18 cellular contexts compared by ENCODE assay signal in genomic region chr3:111076732-111077131, GRCh38. TPM values are rescaled to one million over a fixed set of nuclear protein-coding genes. Genes with fewer than 3 reads are reported as not detected.
A peak's percentile ranks its signal among the peaks of the same experiment; 100 is the strongest.
DNase-seq lines count a peak whose midpoint lies in the region; ATAC-seq and TF ChIP-seq lines count a peak whose summit lies in the region.
"Had no signal": no experiment of that assay in that cellular context is flagged by ENCODE, and none has a peak within 500 bp of the region (broad histone marks: within the 10 kb centered on the region; RNA-seq: fewer than 3 reads in every experiment).

No MANE protein-coding gene starts in this region.

- TF ChIP-seq EP300 in Ishikawa (IDR thresholded peaks at IDR 0.05; ENCODE audit: borderline replicate concordance) (no peak), tibial nerve (IDR thresholded peaks at IDR 0.05) (no peak)

- H3K4me3 ChIP-seq in trophoblast cell (ENCODE audit: low read depth, low read length) (no peak overlapping the region), tibial nerve (no peak overlapping the region)
- H3K4me3 ChIP-seq: HAP-1, K562 had no signal

- H3K9ac ChIP-seq in trophoblast cell (ENCODE audit: low read length), result no peak overlapping the region

- no peak overlapping the region for H3K27ac ChIP-seq in trophoblast cell (ENCODE audit: low read depth, low read length)
- no peak overlapping the region for H3K27ac ChIP-seq in tibial nerve
- H3K27ac ChIP-seq: C4-2B had no signal

- H3K79me1 ChIP-seq in trophoblast cell (ENCODE audit: low read length), result peaks cover 13% of the 10 kb centered on the region

- no peak overlapping the region for H2BK120ac ChIP-seq in trophoblast cell (ENCODE audit: insufficient read depth, low read length, poor library complexity)

- H2AK5ac ChIP-seq in trophoblast cell (ENCODE audit: low read length), result no peak overlapping the region

- H3K36me3 ChIP-seq in trophoblast cell (ENCODE audit: control insufficient read depth in 1 of 2, insufficient read depth in 2 of 2, low read length in 2 of 2), result no peaks in the 10 kb centered on the region
- no peaks in the 10 kb centered on the region for H3K36me3 ChIP-seq in tibial nerve
- H3K36me3 ChIP-seq: HAP-1 had no signal

- no peak overlapping the region for H3K23ac ChIP-seq in trophoblast cell (ENCODE audit: low read length)

- H3K9me3 ChIP-seq in trophoblast cell (ENCODE audit: insufficient read depth, low read depth, low read length) (no peaks in the 10 kb centered on the region), tibial nerve (no peaks in the 10 kb centered on the region)
- H3K9me3 ChIP-seq: HAP-1 had no signal

- TF ChIP-seq RAD21 in Ishikawa (IDR thresholded peaks at IDR 0.05; ENCODE audit: low read depth), result no peak

- no CpG with 5 or more reads among the region's 5 CpGs for WGBS in trophoblast cell (ENCODE audit: extremely low coverage, insufficient coverage, insufficient read length)
- 83 to 84% methylated on average over 5 of the region's 5 CpGs for WGBS in tibial nerve, 2 donors

- no peak overlapping the region for H4K91ac ChIP-seq in trophoblast cell (ENCODE audit: low read depth, low read length)

- peaks cover 15% of the 10 kb centered on the region for H3K79me2 ChIP-seq in trophoblast cell (ENCODE audit: control insufficient read depth, insufficient read depth, low read length, poor library complexity)

- H3K4ac ChIP-seq in trophoblast cell (ENCODE audit: low read depth, low read length), result peak overlapping the region; percentile 88

- H3K4me1 ChIP-seq in trophoblast cell (ENCODE audit: control insufficient read depth in 1 of 2, insufficient read depth in 2 of 2, low read length in 2 of 2), result peaks cover 3% of the 10 kb centered on the region in 2 experiments
- peaks cover 0 to 38% (median 0%) of the 10 kb centered on the region in 4 donors for H3K4me1 ChIP-seq in tibial nerve

- TF ChIP-seq CTCF in tibial nerve (IDR thresholded peaks at IDR 0.05), result no peak

- H3K18ac ChIP-seq in trophoblast cell (ENCODE audit: low read length), result no peak overlapping the region

- H3K4me2 ChIP-seq in trophoblast cell (ENCODE audit: low read length), result no peak overlapping the region

- in situ Hi-C loops in ACHN (cut with HindIII; ENCODE audit: low pct_ligation_motif_present, low pct_unique_long_range_greater_than_20kb, low sequenced_read_pairs), result no loop called here

- H2BK5ac ChIP-seq in trophoblast cell (ENCODE audit: low read depth, low read length, poor library complexity), result no peak overlapping the region

- H2AFZ ChIP-seq in trophoblast cell (ENCODE audit: insufficient read depth, low read length, poor library complexity), result no peak overlapping the region

- TF ChIP-seq POLR2A in tibial nerve (IDR thresholded peaks at IDR 0.05), result no peak

- H3K14ac ChIP-seq in trophoblast cell (ENCODE audit: low read length), result no peak overlapping the region

- DNase-seq in ACHN (peak; percentile 50), fibroblast of gingiva (ENCODE audit: low read depth) (peak; percentile 24), trophoblast cell (no peak), tibial nerve (ENCODE audit: low spot score in 2 of 2) (no peak)
- DNase-seq: MV-4-11, NCI-H1417, NCI-H1930, NCI-H2171, NCI-H446 treated with DMSO at 0.1 percent for 48 hours, NCI-H748 treated with DMSO at 0.1 percent for 48 hours, PC-3 had no signal

- H4K8ac ChIP-seq in trophoblast cell (ENCODE audit: low read depth, low read length), result no peak overlapping the region

- H4K12ac ChIP-seq in trophoblast cell (ENCODE audit: low read depth, low read length), result no peak overlapping the region

- ATAC-seq in GM18909 (IDR thresholded peaks at IDR 0.05; ENCODE audit: poor library complexity, unreplicated experiment) (no peak), GM18498 (IDR thresholded peaks at IDR 0.05; ENCODE audit: unreplicated experiment) (no peak), GM21576 (IDR thresholded peaks at IDR 0.05; ENCODE audit: unreplicated experiment) (no peak)
- ATAC-seq: K562, PC-3 had no signal

- no peak overlapping the region for H2BK12ac ChIP-seq in trophoblast cell (ENCODE audit: low read length)

- H3K27me3 ChIP-seq in trophoblast cell (ENCODE audit: insufficient read depth, low read length), result no peaks in the 10 kb centered on the region
- no peaks in the 10 kb centered on the region for H3K27me3 ChIP-seq in tibial nerve

TF ChIP-seq in Ishikawa, 13 proteins besides CTCF, POLR2A, EP300 and RAD21:
- TF ChIP-seq YY1 (IDR thresholded peaks at IDR 0.05; ENCODE audit: low read depth) (0 out of 2 replicates have a peak, but pooled peaks have one; percentile 42), TAF1 (IDR thresholded peaks at IDR 0.05; ENCODE audit: low read depth) (no peak), CREB1 (IDR thresholded peaks at IDR 0.05; ENCODE audit: low read depth) (no peak)

RNA-seq across cellular contexts. Expression of gene NECTIN3, which starts 5.1 kb away (rescaled TPM):
- polyA plus RNA-seq in trophoblast cell (2013), result 202 and 213 TPM in 2 replicates
- total RNA-seq in tibial nerve, result 10 to 100 TPM; 27.1 to 40.2 (median 29.1) TPM
- polyA plus RNA-seq: K562 had no signal

Comparison
In these comparisons a context has a peak if more than half of its experiments do, and no peak if none do; other contexts are left out.
1. DNase-seq: peak in ACHN (single experiment) and fibroblast of gingiva (single experiment); none in trophoblast cell (0 of 2) and tibial nerve (0 of 2).